ENCODE assay signal across 9 cellular contexts in genomic region chr2:132547089-132547687, GRCh38.
DNase-seq lines count a peak whose midpoint lies in the region; ATAC-seq, FAIRE-seq and TF ChIP-seq lines count a peak whose summit lies in the region.
"Had no signal": no experiment of that assay in that cellular context is flagged by ENCODE, and none has a peak within 500 bp of the region (broad histone marks: within the 10 kb centered on the region; RNA-seq: fewer than 3 reads in every experiment).

No MANE protein-coding gene starts in this region.

- CTCF ChIA-PET in AG04450 (lab: Charles Lee) (interaction anchor here (0.5 to 2.8 kb wide), 76 partner anchors 9 to 1297 kb away, joined by 3 to 39 read pairs (median 4); no protein-coding TSS in a partner anchor), MCF 10A (lab: Yijun Ruan, JAX) (interaction anchor here (0.5 to 3.0 kb wide), 62 partner anchors 9 to 1825 kb away, joined by 3 to 26 read pairs (median 4); no protein-coding TSS in a partner anchor)

- no peak overlapping the region for H3K4me2 ChIP-seq in keratinocyte (ENCODE audit: control insufficient read depth, extremely low read depth, insufficient read depth, low read depth, low read length)

- no peak overlapping the region for H3K4me3 Mint-ChIP-seq in MCF 10A (ENCODE audit: unreplicated experiment)
- H3K4me3 Mint-ChIP-seq: naive thymus-derived CD8-positive, alpha-beta T cell had no signal

- H3K27me3 ChIP-seq in AG04450 (ENCODE audit: control insufficient read depth, insufficient read depth, low read length) (no peaks in the 10 kb centered on the region), keratinocyte (ENCODE audit: control insufficient read depth, extremely low read depth, insufficient read depth, low read length) (no peaks in the 10 kb centered on the region)

- intact Hi-C loops in MCF 10A (cut with micrococcal nuclease): loop anchor here (1.0 to 10.0 kb wide), 8 partner anchors 108 to 1295 kb away; no protein-coding TSS in a partner anchor

- H3K9ac ChIP-seq in keratinocyte (ENCODE audit: control insufficient read depth, extremely low read depth, insufficient read depth, low read length): no peak overlapping the region

- no peaks in the 10 kb centered on the region for H3K79me2 ChIP-seq in keratinocyte (ENCODE audit: control insufficient read depth, insufficient read depth, low read length)

- BruUV-seq in MCF 10A (replicated peaks; lab: Mats Ljungman, UMichigan): no TSS peak

- no peak for TF ChIP-seq POLR2A in GM12892 (IDR thresholded peaks at IDR 0.05; ENCODE audit: low read depth, low read length)

- DNase-seq in AG04450 (ENCODE audit: low read depth, low spot score): peak; percentile 61
- peak; percentile 20 for DNase-seq in GM12892 (ENCODE audit: insufficient read length)
- DNase-seq in LHCN-M2 (ENCODE audit: low read depth): peak; percentile 57
- peak; percentile 64 to 72 for DNase-seq in SHP77 (lab: John Stamatoyannopoulos, UW)
- peak; percentile 84 for DNase-seq in MCF 10A (ENCODE audit: unreplicated experiment)
- DNase-seq in keratinocyte (ENCODE audit: low read depth, low spot score): no peak
- peak; percentile 7 for DNase-seq in stimulated activated CD4-positive, alpha-beta T cell treated with anti-CD3 and anti-CD28 coated beads, Interleukin-4, amount 100 ng/mL, for 1 hour

- POLR2A ChIA-PET in AG04450 (lab: Yijun Ruan, JAX): interaction anchor here (1.1 kb wide), 1 partner anchor 512 kb away, joined by 3 read pairs; no protein-coding TSS in a partner anchor
- POLR2A ChIA-PET in MCF 10A (lab: Yijun Ruan, JAX): no interaction called here

- no peaks in the 10 kb centered on the region for H4K20me1 ChIP-seq in keratinocyte (ENCODE audit: control insufficient read depth, extremely low read depth, insufficient read depth, low read length)

- peaks cover 2% of the 10 kb centered on the region for H3K9me1 ChIP-seq in keratinocyte (ENCODE audit: control insufficient read depth, extremely low read depth, insufficient read depth, low read length)

- H3K9me3 ChIP-seq in AG04450 (ENCODE audit: control insufficient read depth, insufficient read depth, low read length) (peaks cover 11% of the 10 kb centered on the region), keratinocyte (ENCODE audit: control insufficient read depth, low read depth, low read length) (peaks cover 10% of the 10 kb centered on the region)

- H3K27ac ChIP-seq in AG04450 (ENCODE audit: low read depth, low read length): no peak overlapping the region
- H3K27ac ChIP-seq in keratinocyte (ENCODE audit: control insufficient read depth, insufficient read depth, low read length): no peak overlapping the region

- ATAC-seq in GM18858 (IDR thresholded peaks at IDR 0.05; ENCODE audit: unreplicated experiment): no peak
- ATAC-seq: naive thymus-derived CD8-positive, alpha-beta T cell had no signal

- H3K27ac Mint-ChIP-seq in MCF 10A (ENCODE audit: low read depth, unreplicated experiment): no peak overlapping the region

- no peaks in the 10 kb centered on the region for H3K36me3 Mint-ChIP-seq in MCF 10A (ENCODE audit: insufficient read depth, unreplicated experiment)
- H3K36me3 Mint-ChIP-seq: naive thymus-derived CD8-positive, alpha-beta T cell had no signal

- H3K36me3 ChIP-seq in keratinocyte (ENCODE audit: control insufficient read depth in 2 of 2, extremely low read depth in 1 of 2, insufficient read depth in 2 of 2, low read length in 2 of 2): no peaks in the 10 kb centered on the region

- H3K4me3 ChIP-seq in AG04450 (ENCODE audit: low read depth, low read length): no peak overlapping the region
- no peak overlapping the region for H3K4me3 ChIP-seq in keratinocyte (ENCODE audit: control insufficient read depth in 2 of 3, extremely low read depth in 1 of 3, insufficient read depth in 2 of 3, low read depth in 1 of 3, low read length in 3 of 3)

- peaks cover 17% of the 10 kb centered on the region for H3K4me1 Mint-ChIP-seq in MCF 10A (ENCODE audit: insufficient read depth, unreplicated experiment)
- H3K4me1 Mint-ChIP-seq: naive thymus-derived CD8-positive, alpha-beta T cell had no signal

- H3K27me3 Mint-ChIP-seq in MCF 10A (ENCODE audit: insufficient read depth, unreplicated experiment): no peaks in the 10 kb centered on the region

- dilution Hi-C loops in keratinocyte (cut with MboI; ENCODE audit: extremely low pct_ligation_motif_present, low sequenced_read_pairs): no loop called here

- TF ChIP-seq CTCF in AG04450 (IDR thresholded peaks at IDR 0.05; ENCODE audit: low read depth, low read length) (peak; percentile 74), MCF 10A (IDR thresholded peaks at IDR 0.05; ENCODE audit: unreplicated experiment) (peak; percentile 76), keratinocyte (optimal IDR thresholded peaks at IDR 0.05 in 1 of 3, IDR thresholded peaks at IDR 0.05 in 1 of 3, conservative IDR thresholded peaks at IDR 0.05 in 1 of 3; ENCODE audit: extremely low read depth in 1 of 3, insufficient read depth in 2 of 3, low read length in 3 of 3) (peak; percentile 59 to 77 (median 62))

- peaks cover 7% of the 10 kb centered on the region for H3K4me1 ChIP-seq in keratinocyte (ENCODE audit: control insufficient read depth, extremely low read depth, insufficient read depth, low read length)

- no peak overlapping the region for H2AFZ ChIP-seq in keratinocyte (ENCODE audit: control insufficient read depth, low read length)

- H3K9me3 Mint-ChIP-seq in MCF 10A (ENCODE audit: unreplicated experiment): no peaks in the 10 kb centered on the region

- FAIRE-seq in GM12892 (lab: Jason Lieb, UNC) (peak; percentile 33), keratinocyte (lab: Jason Lieb, UNC) (peak; percentile 80)
